9 cellular contexts compared by ENCODE assay signal in genomic region chr18:48547456-48548403, GRCh38. TPM values are rescaled to one million over a fixed set of nuclear protein-coding genes. Genes with fewer than 3 reads are reported as not detected.
A peak's percentile ranks its signal among the peaks of the same experiment; 100 is the strongest.
DNase-seq lines count a peak whose midpoint lies in the region; ATAC-seq and TF ChIP-seq lines count a peak whose summit lies in the region.
"Had no signal": no experiment of that assay in that cellular context is flagged by ENCODE, and none has a peak within 500 bp of the region (broad histone marks: within the 10 kb centered on the region; RNA-seq: fewer than 3 reads in every experiment).

No MANE protein-coding gene starts in this region.

- no peak for TF ChIP-seq EP300 in suprapubic skin (IDR thresholded peaks at IDR 0.05)

- WGBS in body of pancreas, 2 donors = 83 to 86% methylated on average over 13 of the region's 13 CpGs
- WGBS in suprapubic skin = 64% methylated on average over 13 of the region's 13 CpGs

- H3K36me3 ChIP-seq in body of pancreas (replicated peaks in 1 of 2; ENCODE audit: insufficient read depth in 1 of 2, low read depth in 2 of 2) = no peaks in the 10 kb centered on the region
- H3K36me3 ChIP-seq in suprapubic skin = no peaks in the 10 kb centered on the region

- TF ChIP-seq CTCF in body of pancreas (IDR thresholded peaks at IDR 0.05) (no peak), suprapubic skin (IDR thresholded peaks at IDR 0.05) (no peak)

- H3K27me3 ChIP-seq in body of pancreas (no peaks in the 10 kb centered on the region), suprapubic skin (no peaks in the 10 kb centered on the region)

- intact Hi-C loops in body of pancreas (cut with DNase I) = no loop called here

- H3K9me3 ChIP-seq in body of pancreas (no peaks in the 10 kb centered on the region), suprapubic skin (no peaks in the 10 kb centered on the region)

- ATAC-seq in body of pancreas (peak; percentile 27), GM21528 (IDR thresholded peaks at IDR 0.05; ENCODE audit: low FRiP score, unreplicated experiment) (no peak)

- H3K4me1 ChIP-seq in body of pancreas (peaks cover 12% of the 10 kb centered on the region), suprapubic skin (peaks cover 45% of the 10 kb centered on the region)

- H3K27ac ChIP-seq in body of pancreas (no peak overlapping the region), suprapubic skin (peak overlapping the region; percentile 72)

- H3K4me3 ChIP-seq in body of pancreas (no peak overlapping the region), suprapubic skin (no peak overlapping the region)

- peak; percentile 40 for DNase-seq in HT-29 (ENCODE audit: low spot score)
- DNase-seq in body of pancreas = peak in 1 of 4 donors; percentile 24
- DNase-seq in iPS-NIHi11 (ENCODE audit: low spot score) = peak; percentile 68
- peak; percentile 68 for DNase-seq in suprapubic skin (ENCODE audit: low spot score in 2 of 2)
- DNase-seq in UCSD-AML1 (lab: John Stamatoyannopoulos, UW; ENCODE audit: unreplicated experiment) = no peak
- no peak for DNase-seq in OCI-M1 (lab: John Stamatoyannopoulos, UW)
- no peak for DNase-seq in SK-N-DZ (ENCODE audit: low spot score)
- DNase-seq: NCI-H1436 treated with DMSO at 0.1 percent for 48 hours had no signal

- TF ChIP-seq POLR2A in body of pancreas (IDR thresholded peaks at IDR 0.05) (no peak), suprapubic skin (IDR thresholded peaks at IDR 0.05) (no peak)

RNA-seq across cellular contexts. Expression of gene CTIF, which starts 8.9 kb away (rescaled TPM):
- 8.3 and 10.4 TPM in 2 replicates for total RNA-seq in HT-29 (2014; rRNA removed; shearing (Covaris generic))
- total RNA-seq in body of pancreas (10 to 100 TPM; 18.7 to 24.4 TPM), suprapubic skin (10 to 100 TPM; 29.0 to 61.5 (median 37.7) TPM)
- 17.9 and 18.4 TPM in 2 replicates for polyA plus RNA-seq in SK-N-DZ (2014; cell fraction: cytosol; rRNA removed)
- 83.4 and 96.8 TPM in 2 replicates for polyA plus RNA-seq in SK-N-DZ (2014; cell fraction: nucleus; rRNA removed)

Comparison
In these comparisons a context has a peak if more than half of its experiments do, and no peak if none do; other contexts are left out.
1. DNase-seq: peak in HT-29 (single experiment), iPS-NIHi11 (single experiment) and suprapubic skin (2 of 2); none in UCSD-AML1 (single experiment), OCI-M1 (single experiment) and SK-N-DZ (single experiment).